Comparison of ENCODE assay signal across 9 cellular contexts in genomic region chr11:122101625-122102291, GRCh38. TPM values are rescaled to one million over a fixed set of nuclear protein-coding genes. Genes with fewer than 3 reads are reported as not detected.
DNase-seq lines count a peak whose midpoint lies in the region; FAIRE-seq and TF ChIP-seq lines count a peak whose summit lies in the region.
"Had no signal": no experiment of that assay in that cellular context is flagged by ENCODE, and none has a peak within 500 bp of the region (broad histone marks: within the 10 kb centered on the region; RNA-seq: fewer than 3 reads in every experiment).

No MANE protein-coding gene starts in this region.

- no peaks in the 10 kb centered on the region for H3K9me3 ChIP-seq in colonic mucosa

- intact Hi-C loops in colonic mucosa (cut with DNase I) = loop anchor here (2.0 kb wide), 1 partner anchor 445 kb away; no protein-coding TSS in a partner anchor

- H3K4me1 ChIP-seq in colonic mucosa = no peaks in the 10 kb centered on the region

- H3K27ac ChIP-seq in colonic mucosa = peak overlapping the region; percentile 17

- H3K9ac ChIP-seq in colonic mucosa (ENCODE audit: low read depth in 2 of 2, low read length in 2 of 2) = peak overlapping the region in 1 of 2 donors; percentile 26

- H3K4me3 ChIP-seq in colonic mucosa = peak overlapping the region; percentile 1

- TF ChIP-seq POLR2A in erythroblast (IDR thresholded peaks at IDR 0.05; ENCODE audit: low read length) = no peak

- FAIRE-seq in A204.1 (lab: Jason Lieb, UNC) = peak; percentile 99

- TF ChIP-seq CTCF in colonic mucosa (IDR thresholded peaks at IDR 0.05) = peak; percentile 15

- no peaks in the 10 kb centered on the region for H3K36me3 ChIP-seq in colonic mucosa

- DNase-seq in NCI-H187 (lab: John Stamatoyannopoulos, UW) = peak; percentile 69 to 76
- DNase-seq in colonic mucosa = peak; percentile 28
- DNase-seq in kidney tubule cell (ENCODE audit: low spot score) = peak; percentile 42
- peak; percentile 83 for DNase-seq in stromal cell of bone marrow (ENCODE audit: low read depth)
- DNase-seq in T1000 (lab: John Stamatoyannopoulos, UW) = no peak
- no peak for DNase-seq in erythroblast (lab: John Stamatoyannopoulos, UW)
- DNase-seq in NCI-H2171 (lab: John Stamatoyannopoulos, UW) = no peak

- H3K27me3 ChIP-seq in colonic mucosa = no peaks in the 10 kb centered on the region

RNA-seq across cellular contexts. Expression of gene BLID, which starts 14.3 kb away (rescaled TPM):
- not detected for total RNA-seq in colonic mucosa
- total RNA-seq: activated CD8-positive, alpha-beta memory T cell treated with anti-CD3 and anti-CD28 coated beads for 36 hours had no signal

Comparison
In these comparisons a context has a peak if more than half of its experiments do, and no peak if none do; other contexts are left out.
1. DNase-seq: peak in NCI-H187 (2 of 2), colonic mucosa (single experiment), kidney tubule cell (single experiment) and stromal cell of bone marrow (single experiment); none in T1000 (single experiment), erythroblast (0 of 2) and NCI-H2171 (single experiment).